Comparison of ENCODE assay signal across 8 cellular contexts in genomic region chr1:42379794-42380616, GRCh38. TPM values are rescaled to one million over a fixed set of nuclear protein-coding genes. Genes with fewer than 3 reads are reported as not detected.
A peak's percentile ranks its signal among the peaks of the same experiment; 100 is the strongest.
DNase-seq lines count a peak whose midpoint lies in the region; ATAC-seq and TF ChIP-seq lines count a peak whose summit lies in the region.

No MANE protein-coding gene starts in this region.

- no peak for TF ChIP-seq POLR2A in gastrocnemius medialis (IDR thresholded peaks at IDR 0.05)

- peak overlapping the region; percentile 67 for H3K4me3 Mint-ChIP-seq in activated CD8-positive, alpha-beta memory T cell treated with anti-CD3 and anti-CD28 coated beads, Interleukin-2, amount 10 ng/mL, durations not matched to agents 7 days and 5 days

- ATAC-seq in activated CD8-positive, alpha-beta memory T cell treated with anti-CD3 and anti-CD28 coated beads, Interleukin-2, amount 10 ng/mL, durations not matched to agents 7 days and 5 days: no peak
- peak; percentile 44 to 68 for ATAC-seq in gastrocnemius medialis

- DNase-seq in activated CD8-positive, alpha-beta memory T cell treated with anti-CD3 and anti-CD28 coated beads, Interleukin-2, amount 10 ng/mL, durations not matched to agents 7 days and 5 days: no peak
- no peak for DNase-seq in activated CD8-positive, alpha-beta memory T cell treated with anti-CD3 and anti-CD28 coated beads, Interleukin-2, amount 50 U/mL, for 4 hours
- peak in 1 of 2 experiments; percentile 18 for DNase-seq in HAP-1 (ENCODE audit: low spot score in 2 of 2)
- DNase-seq in NCI-H1105 (lab: John Stamatoyannopoulos, UW): peak; percentile 62
- DNase-seq in iPS DF 6.9 (ENCODE audit: low read depth, low spot score): no peak
- no peak for DNase-seq in gastrocnemius medialis
- no peak for DNase-seq in NCI-H187 (lab: John Stamatoyannopoulos, UW)

- no peak for TF ChIP-seq CTCF in gastrocnemius medialis (IDR thresholded peaks at IDR 0.05 in 4 of 5, conservative IDR thresholded peaks at IDR 0.05 in 1 of 5)

- peak overlapping the region; percentile 36 for H3K4me3 ChIP-seq in HAP-1
- peak overlapping the region; percentile 52 for H3K4me3 ChIP-seq in iPS DF 6.9 (ENCODE audit: low read length)
- H3K4me3 ChIP-seq in gastrocnemius medialis: peak overlapping the region; percentile 53 to 66 (median 58)

- H3K9me3 ChIP-seq in HAP-1 (no peaks in the 10 kb centered on the region), iPS DF 6.9 (ENCODE audit: control insufficient read depth, insufficient read depth, low read length) (no peaks in the 10 kb centered on the region), gastrocnemius medialis (no peaks in the 10 kb centered on the region)

- WGBS in iPS DF 6.9 (ENCODE audit: insufficient coverage, insufficient read length): no CpG with 5 or more reads among the region's 41 CpGs

- no peaks in the 10 kb centered on the region for H3K36me3 ChIP-seq in HAP-1 (replicated peaks)
- H3K36me3 ChIP-seq in iPS DF 6.9 (ENCODE audit: control insufficient read depth, insufficient read depth, low read length): no peaks in the 10 kb centered on the region
- H3K36me3 ChIP-seq in gastrocnemius medialis: no peaks in the 10 kb centered on the region

- no peaks in the 10 kb centered on the region for H3K36me3 Mint-ChIP-seq in activated CD8-positive, alpha-beta memory T cell treated with anti-CD3 and anti-CD28 coated beads, Interleukin-2, amount 10 ng/mL, durations not matched to agents 7 days and 5 days

- peaks cover 11% of the 10 kb centered on the region for H3K4me1 Mint-ChIP-seq in activated CD8-positive, alpha-beta memory T cell treated with anti-CD3 and anti-CD28 coated beads, Interleukin-2, amount 10 ng/mL, durations not matched to agents 7 days and 5 days

- H3K27me3 ChIP-seq in HAP-1 (ENCODE audit: low read depth) (no peaks in the 10 kb centered on the region), iPS DF 6.9 (ENCODE audit: control insufficient read depth, insufficient read depth, low read length) (peaks cover 5% of the 10 kb centered on the region), gastrocnemius medialis (peaks cover 10 to 29% (median 10%) of the 10 kb centered on the region in 3 donors)

- no peak overlapping the region for H3K27ac Mint-ChIP-seq in activated CD8-positive, alpha-beta memory T cell treated with anti-CD3 and anti-CD28 coated beads, Interleukin-2, amount 10 ng/mL, durations not matched to agents 7 days and 5 days

- H3K4me1 ChIP-seq in HAP-1 (peaks cover 3% of the 10 kb centered on the region), iPS DF 6.9 (ENCODE audit: control insufficient read depth, insufficient read depth, low read length) (no peaks in the 10 kb centered on the region), gastrocnemius medialis (peaks cover 0 to 10% of the 10 kb centered on the region in 2 donors)

- H3K9me3 Mint-ChIP-seq in activated CD8-positive, alpha-beta memory T cell treated with anti-CD3 and anti-CD28 coated beads, Interleukin-2, amount 10 ng/mL, durations not matched to agents 7 days and 5 days (ENCODE audit: low read depth): no peaks in the 10 kb centered on the region

- CTCF ChIA-PET in activated CD8-positive, alpha-beta memory T cell treated with anti-CD3 and anti-CD28 coated beads, Interleukin-2, amount 10 ng/mL, durations not matched to agents 7 days and 5 days (lab: Charles Lee): interaction anchor here (1.3 to 1.6 kb wide), 2 partner anchors 10 to 207 kb away, joined by 3 to 4 read pairs; no protein-coding TSS in a partner anchor

- intact Hi-C loops in gastrocnemius medialis (cut with DNase I; ENCODE audit: low total_unique reads): no loop called here

- H3K27ac ChIP-seq in angular gyrus (ENCODE audit: low read depth, low read length) (peak overlapping the region; percentile 84), iPS DF 6.9 (ENCODE audit: low read length) (no peak overlapping the region), gastrocnemius medialis (no peak overlapping the region)

- in situ Hi-C loops in HAP-1 (cut with MboI; ENCODE audit: low sequenced_read_pairs): no loop called here
- in situ Hi-C loops in gastrocnemius medialis (cut with MboI; ENCODE audit: low sequenced_read_pairs in 4 of 4): no loop called here

- H3K27me3 Mint-ChIP-seq in activated CD8-positive, alpha-beta memory T cell treated with anti-CD3 and anti-CD28 coated beads, Interleukin-2, amount 10 ng/mL, durations not matched to agents 7 days and 5 days: peaks cover 46% of the 10 kb centered on the region

RNA-seq across cellular contexts. Expression of gene RIMKLA, which starts 0.6 kb away (rescaled TPM):
- 1 to 10 TPM; 1.3 to 1.5 TPM for total RNA-seq in activated CD8-positive, alpha-beta memory T cell treated with anti-CD3 and anti-CD28 coated beads, Interleukin-2, amount 10 ng/mL, durations not matched to agents 7 days and 5 days
- 1 to 10 TPM in 1 of 4 donors, under 1 TPM in 3; 0.78 to 1.2 (median 0.85) TPM for total RNA-seq in gastrocnemius medialis

RNA-seq across cellular contexts. Expression of gene FOXJ3, which starts 45.0 kb away (rescaled TPM):
- 10 to 100 TPM; 39.3 to 41.9 TPM for total RNA-seq in activated CD8-positive, alpha-beta memory T cell treated with anti-CD3 and anti-CD28 coated beads, Interleukin-2, amount 10 ng/mL, durations not matched to agents 7 days and 5 days
- total RNA-seq in gastrocnemius medialis: 10 to 100 TPM; 39.4 to 81.0 (median 56.3) TPM
